In the genomic region with DNA sequence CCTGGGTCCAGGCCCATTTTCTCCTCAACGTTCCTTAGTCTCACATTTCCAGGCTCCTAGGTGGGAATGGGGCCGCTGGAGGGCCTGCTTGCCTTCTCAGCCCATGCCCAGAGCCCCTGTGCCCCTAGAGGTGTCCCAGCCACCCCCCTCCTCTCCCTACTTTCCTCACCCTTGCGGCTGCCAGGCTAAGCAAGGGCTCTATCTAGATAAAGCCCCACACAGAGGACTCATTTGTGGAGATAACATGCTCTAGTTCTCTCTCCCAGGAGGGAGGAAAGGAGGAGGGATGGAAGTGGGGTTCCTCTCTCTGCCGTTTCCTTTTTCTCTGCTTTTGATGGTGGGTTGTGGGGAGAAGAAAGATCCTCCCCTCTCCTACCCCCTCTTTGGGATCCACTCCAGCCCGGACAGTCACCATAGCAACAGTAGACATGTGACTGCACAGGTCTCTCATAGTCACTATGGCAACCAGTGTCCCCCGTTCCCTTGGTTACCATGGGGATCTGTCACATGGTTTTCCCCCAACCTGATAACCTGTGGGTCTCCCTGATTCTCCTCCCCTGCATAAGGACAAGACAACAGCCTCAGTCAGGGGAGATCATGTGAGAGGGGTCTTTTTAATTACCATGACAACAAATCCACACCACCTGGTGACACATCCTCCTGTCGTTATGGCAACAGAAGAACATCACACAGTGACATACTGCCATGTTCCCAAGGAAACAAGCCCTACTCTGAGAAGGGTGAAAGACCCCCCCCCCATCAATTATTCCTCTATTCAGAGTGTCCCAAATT, we compare ENCODE assay signal across 8 cellular contexts. TPM values are rescaled to one million over a fixed set of nuclear protein-coding genes. Genes with fewer than 3 reads are reported as not detected.
DNase-seq lines count a peak whose midpoint lies in the region; ATAC-seq and TF ChIP-seq lines count a peak whose summit lies in the region.
"Had no signal": no experiment of that assay in that cellular context is flagged by ENCODE, and none has a peak within 500 bp of the region (broad histone marks: within the 10 kb centered on the region; RNA-seq: fewer than 3 reads in every experiment).

No MANE protein-coding gene starts in this region.

- no peaks in the 10 kb centered on the region for H3K36me3 ChIP-seq in HEK293 (ENCODE audit: control insufficient read depth in 2 of 2, insufficient read depth in 1 of 2, low read length in 2 of 2)

- H3K4me3 ChIP-seq in HEK293 (ENCODE audit: low read depth, low read length), result no peak overlapping the region

- POLR2A ChIA-PET in HEK293 (lab: Yijun Ruan, JAX), result interaction anchor here (0.6 kb wide), 1 partner anchor 97 kb away, joined by 5 read pairs; no protein-coding TSS in a partner anchor

- peak; percentile 91 for DNase-seq in NCI-H2227 (lab: John Stamatoyannopoulos, UW; ENCODE audit: unreplicated experiment)
- DNase-seq in occipital lobe (lab: John Stamatoyannopoulos, UW), result peak; percentile 77
- no peak for DNase-seq in GM13977 (ENCODE audit: low spot score)
- DNase-seq in GF-D8 (lab: John Stamatoyannopoulos, UW), result no peak
- DNase-seq: activated effector memory CD4-positive, alpha-beta T cell treated with Interleukin-2 at 50 U/mL for 16 hours had no signal

- CTCF ChIA-PET in HEK293 (lab: Yijun Ruan, JAX), result interaction anchor here (0.7 to 1.5 kb wide), 3 partner anchors 17 to 86 kb away, joined by 3 to 4 read pairs (median 3); no protein-coding TSS in a partner anchor

- peaks cover 8% of the 10 kb centered on the region; the same call in 1 of the 2 replicates for H3K4me1 ChIP-seq in HEK293 (ENCODE audit: control insufficient read depth, insufficient read depth, low read length)

- TF ChIP-seq CTCF in HEK293 (tag by site-specific recombination; IDR thresholded peaks at IDR 0.05) (no peak), GM13977 (IDR thresholded peaks at IDR 0.05; ENCODE audit: extremely low read depth, insufficient read depth, missing control alignments) (no peak)

- H3K9me3 ChIP-seq in HEK293 (ENCODE audit: control insufficient read depth, insufficient read depth, low read depth, low read length), result no peaks in the 10 kb centered on the region

- H3K27ac ChIP-seq in HEK293 (ENCODE audit: extremely low read depth, low read depth, low read length) (no peak overlapping the region), cingulate gyrus (ENCODE audit: low read depth, low read length) (peak overlapping the region; percentile 66)

- in situ Hi-C loops in GM13977 (cut with MboI; ENCODE audit: low pct_unique_long_range_greater_than_20kb, low sequenced_read_pairs, unreplicated experiment), result no loop called here

- no peak for ATAC-seq in GM19463 (IDR thresholded peaks at IDR 0.05; ENCODE audit: unreplicated experiment)

TF ChIP-seq in HEK293, 187 proteins besides CTCF, POLR2A, EP300 and RAD21 (continues in another document):
- TF ChIP-seq ZNF366 (tag by site-specific recombination; conservative IDR thresholded peaks at IDR 0.05) (no peak), ZNF214 (tag by site-specific recombination; IDR thresholded peaks at IDR 0.05; ENCODE audit: borderline replicate concordance) (no peak), ZBTB17 (tag by site-specific recombination; IDR thresholded peaks at IDR 0.05) (no peak), ZNF274 (IDR thresholded peaks at IDR 0.05; ENCODE audit: low read length) (no peak), ZNF274 (tag by site-specific recombination; IDR thresholded peaks at IDR 0.05; ENCODE audit: borderline replicate concordance) (no peak), MYNN (tag by site-specific recombination; IDR thresholded peaks at IDR 0.05; ENCODE audit: borderline replicate concordance) (peak; percentile 94), ZNF654 (tag by site-specific recombination; IDR thresholded peaks at IDR 0.05; ENCODE audit: low read depth) (no peak)
- TF ChIP-seq, protein P1, sequence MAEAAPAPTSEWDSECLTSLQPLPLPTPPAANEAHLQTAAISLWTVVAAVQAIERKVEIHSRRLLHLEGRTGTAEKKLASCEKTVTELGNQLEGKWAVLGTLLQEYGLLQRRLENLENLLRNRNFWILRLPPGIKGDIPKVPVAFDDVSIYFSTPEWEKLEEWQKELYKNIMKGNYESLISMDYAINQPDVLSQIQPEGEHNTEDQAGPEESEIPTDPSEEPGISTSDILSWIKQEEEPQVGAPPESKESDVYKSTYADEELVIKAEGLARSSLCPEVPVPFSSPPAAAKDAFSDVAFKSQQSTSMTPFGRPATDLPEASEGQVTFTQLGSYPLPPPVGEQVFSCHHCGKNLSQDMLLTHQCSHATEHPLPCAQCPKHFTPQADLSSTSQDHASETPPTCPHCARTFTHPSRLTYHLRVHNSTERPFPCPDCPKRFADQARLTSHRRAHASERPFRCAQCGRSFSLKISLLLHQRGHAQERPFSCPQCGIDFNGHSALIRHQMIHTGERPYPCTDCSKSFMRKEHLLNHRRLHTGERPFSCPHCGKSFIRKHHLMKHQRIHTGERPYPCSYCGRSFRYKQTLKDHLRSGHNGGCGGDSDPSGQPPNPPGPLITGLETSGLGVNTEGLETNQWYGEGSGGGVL (tag by site-specific recombination; IDR thresholded peaks at IDR 0.05), result 0 out of 2 replicates have a peak, but pooled peaks have one; percentile 36
- TF ChIP-seq, protein P2, sequence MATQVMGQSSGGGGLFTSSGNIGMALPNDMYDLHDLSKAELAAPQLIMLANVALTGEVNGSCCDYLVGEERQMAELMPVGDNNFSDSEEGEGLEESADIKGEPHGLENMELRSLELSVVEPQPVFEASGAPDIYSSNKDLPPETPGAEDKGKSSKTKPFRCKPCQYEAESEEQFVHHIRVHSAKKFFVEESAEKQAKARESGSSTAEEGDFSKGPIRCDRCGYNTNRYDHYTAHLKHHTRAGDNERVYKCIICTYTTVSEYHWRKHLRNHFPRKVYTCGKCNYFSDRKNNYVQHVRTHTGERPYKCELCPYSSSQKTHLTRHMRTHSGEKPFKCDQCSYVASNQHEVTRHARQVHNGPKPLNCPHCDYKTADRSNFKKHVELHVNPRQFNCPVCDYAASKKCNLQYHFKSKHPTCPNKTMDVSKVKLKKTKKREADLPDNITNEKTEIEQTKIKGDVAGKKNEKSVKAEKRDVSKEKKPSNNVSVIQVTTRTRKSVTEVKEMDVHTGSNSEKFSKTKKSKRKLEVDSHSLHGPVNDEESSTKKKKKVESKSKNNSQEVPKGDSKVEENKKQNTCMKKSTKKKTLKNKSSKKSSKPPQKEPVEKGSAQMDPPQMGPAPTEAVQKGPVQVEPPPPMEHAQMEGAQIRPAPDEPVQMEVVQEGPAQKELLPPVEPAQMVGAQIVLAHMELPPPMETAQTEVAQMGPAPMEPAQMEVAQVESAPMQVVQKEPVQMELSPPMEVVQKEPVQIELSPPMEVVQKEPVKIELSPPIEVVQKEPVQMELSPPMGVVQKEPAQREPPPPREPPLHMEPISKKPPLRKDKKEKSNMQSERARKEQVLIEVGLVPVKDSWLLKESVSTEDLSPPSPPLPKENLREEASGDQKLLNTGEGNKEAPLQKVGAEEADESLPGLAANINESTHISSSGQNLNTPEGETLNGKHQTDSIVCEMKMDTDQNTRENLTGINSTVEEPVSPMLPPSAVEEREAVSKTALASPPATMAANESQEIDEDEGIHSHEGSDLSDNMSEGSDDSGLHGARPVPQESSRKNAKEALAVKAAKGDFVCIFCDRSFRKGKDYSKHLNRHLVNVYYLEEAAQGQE (tag by site-specific recombination; IDR thresholded peaks at IDR 0.05), result no peak
- TF ChIP-seq, protein P3, sequence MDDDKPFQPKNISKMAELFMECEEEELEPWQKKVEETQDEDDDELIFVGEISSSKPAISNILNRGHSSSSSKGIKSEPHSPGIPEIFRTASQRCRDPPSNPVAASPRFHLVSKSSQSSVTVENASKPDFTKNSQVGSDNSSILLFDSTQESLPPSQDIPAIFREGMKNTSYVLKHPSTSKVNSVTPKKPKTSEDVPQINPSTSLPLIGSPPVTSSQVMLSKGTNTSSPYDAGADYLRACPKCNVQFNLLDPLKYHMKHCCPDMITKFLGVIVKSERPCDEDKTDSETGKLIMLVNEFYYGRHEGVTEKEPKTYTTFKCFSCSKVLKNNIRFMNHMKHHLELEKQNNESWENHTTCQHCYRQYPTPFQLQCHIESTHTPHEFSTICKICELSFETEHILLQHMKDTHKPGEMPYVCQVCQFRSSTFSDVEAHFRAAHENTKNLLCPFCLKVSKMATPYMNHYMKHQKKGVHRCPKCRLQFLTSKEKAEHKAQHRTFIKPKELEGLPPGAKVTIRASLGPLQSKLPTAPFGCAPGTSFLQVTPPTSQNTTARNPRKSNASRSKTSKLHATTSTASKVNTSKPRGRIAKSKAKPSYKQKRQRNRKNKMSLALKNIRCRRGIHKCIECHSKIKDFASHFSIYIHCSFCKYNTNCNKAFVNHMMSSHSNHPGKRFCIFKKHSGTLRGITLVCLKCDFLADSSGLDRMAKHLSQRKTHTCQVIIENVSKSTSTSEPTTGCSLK (tag by site-specific recombination; IDR thresholded peaks at IDR 0.05), result no peak
- TF ChIP-seq, protein P4, sequence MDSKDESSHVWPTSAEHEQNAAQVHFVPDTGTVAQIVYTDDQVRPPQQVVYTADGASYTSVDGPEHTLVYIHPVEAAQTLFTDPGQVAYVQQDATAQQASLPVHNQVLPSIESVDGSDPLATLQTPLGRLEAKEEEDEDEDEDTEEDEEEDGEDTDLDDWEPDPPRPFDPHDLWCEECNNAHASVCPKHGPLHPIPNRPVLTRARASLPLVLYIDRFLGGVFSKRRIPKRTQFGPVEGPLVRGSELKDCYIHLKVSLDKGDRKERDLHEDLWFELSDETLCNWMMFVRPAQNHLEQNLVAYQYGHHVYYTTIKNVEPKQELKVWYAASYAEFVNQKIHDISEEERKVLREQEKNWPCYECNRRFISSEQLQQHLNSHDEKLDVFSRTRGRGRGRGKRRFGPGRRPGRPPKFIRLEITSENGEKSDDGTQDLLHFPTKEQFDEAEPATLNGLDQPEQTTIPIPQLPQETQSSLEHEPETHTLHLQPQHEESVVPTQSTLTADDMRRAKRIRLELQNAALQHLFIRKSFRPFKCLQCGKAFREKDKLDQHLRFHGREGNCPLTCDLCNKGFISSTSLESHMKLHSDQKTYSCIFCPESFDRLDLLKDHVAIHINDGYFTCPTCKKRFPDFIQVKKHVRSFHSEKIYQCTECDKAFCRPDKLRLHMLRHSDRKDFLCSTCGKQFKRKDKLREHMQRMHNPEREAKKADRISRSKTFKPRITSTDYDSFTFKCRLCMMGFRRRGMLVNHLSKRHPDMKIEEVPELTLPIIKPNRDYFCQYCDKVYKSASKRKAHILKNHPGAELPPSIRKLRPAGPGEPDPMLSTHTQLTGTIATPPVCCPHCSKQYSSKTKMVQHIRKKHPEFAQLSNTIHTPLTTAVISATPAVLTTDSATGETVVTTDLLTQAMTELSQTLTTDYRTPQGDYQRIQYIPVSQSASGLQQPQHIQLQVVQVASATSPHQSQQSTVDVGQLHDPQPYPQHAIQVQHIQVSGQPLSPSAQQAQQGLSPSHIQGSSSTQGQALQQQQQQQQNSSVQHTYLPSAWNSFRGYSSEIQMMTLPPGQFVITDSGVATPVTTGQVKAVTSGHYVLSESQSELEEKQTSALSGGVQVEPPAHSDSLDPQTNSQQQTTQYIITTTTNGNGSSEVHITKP (tag by site-specific recombination; IDR thresholded peaks at IDR 0.05), result peak; percentile 58; the same call in 1 of the 2 replicates

RNA-seq across cellular contexts. Expression of a gene that starts 5.2 kb away (rescaled TPM):
- total RNA-seq in occipital lobe, result 20.1 TPM

RNA-seq across cellular contexts. Expression of a gene that starts 18.8 kb away (rescaled TPM):
- 16.2 TPM for total RNA-seq in occipital lobe

RNA-seq across cellular contexts. Expression of a gene that starts 33.2 kb away (rescaled TPM):
- total RNA-seq in occipital lobe, result 0.31 TPM

RNA-seq across cellular contexts. Expression of a gene that starts 57.5 kb away (rescaled TPM):
- total RNA-seq in occipital lobe, result 2.0 TPM

Comparison
In these comparisons a context has a peak if more than half of its experiments do, and no peak if none do; other contexts are left out.
1. DNase-seq: peak in NCI-H2227 (single experiment) and occipital lobe (single experiment); none in GM13977 (single experiment) and GF-D8 (single experiment).